ENCODE assay signal across 8 cellular contexts in the genomic region with DNA sequence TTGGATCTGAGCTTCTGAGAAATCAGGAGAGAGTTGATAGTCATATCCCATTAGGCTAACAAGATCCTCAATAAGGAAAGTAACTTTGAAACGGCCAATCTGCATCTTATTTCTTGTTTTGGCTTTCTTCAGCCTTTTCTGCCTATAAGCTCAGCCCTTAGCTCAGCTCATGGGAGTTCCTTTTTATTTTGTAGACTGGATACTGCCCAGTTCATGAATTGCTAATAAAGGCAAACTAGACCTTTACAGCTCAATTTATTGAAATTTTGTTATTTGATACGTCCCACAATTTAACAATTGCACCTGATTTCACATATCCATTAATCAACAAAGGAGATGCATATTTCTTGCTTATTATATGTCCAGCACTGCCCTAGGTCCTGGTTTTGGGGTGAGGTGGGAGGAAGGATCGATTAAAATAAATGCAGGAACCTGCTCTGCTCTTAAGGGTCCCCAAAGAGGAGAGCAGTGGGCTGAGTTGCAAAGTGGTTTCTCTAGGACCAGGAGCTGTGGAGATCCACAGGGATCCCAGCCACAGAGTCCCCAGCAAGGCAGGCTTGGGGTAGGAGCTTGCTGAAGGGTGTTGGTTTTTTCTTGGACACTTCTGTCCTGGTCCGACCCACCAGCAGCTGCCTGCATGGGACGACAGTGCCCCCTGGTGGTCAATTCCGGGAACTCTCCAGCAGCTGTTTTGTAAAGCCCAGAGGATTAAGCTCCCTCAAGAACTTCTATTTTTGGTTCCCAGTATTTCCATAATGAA. TPM values are rescaled to one million over a fixed set of nuclear protein-coding genes. Genes with fewer than 3 reads are reported as not detected.
DNase-seq lines count a peak whose midpoint lies in the region; ATAC-seq, FAIRE-seq and TF ChIP-seq lines count a peak whose summit lies in the region.

No MANE protein-coding gene starts in this region.

- BruUV-seq in OCI-LY7 (replicated peaks; lab: Mats Ljungman, UMichigan) = no TSS peak

- peak; percentile 72 for ATAC-seq in GM18502 (IDR thresholded peaks at IDR 0.05; ENCODE audit: poor library complexity, unreplicated experiment)
- ATAC-seq in naive thymus-derived CD8-positive, alpha-beta T cell = peak; percentile 67 to 90
- peak; percentile 69 for ATAC-seq in stimulated activated effector memory CD8-positive, alpha-beta T cell treated with anti-CD3 and anti-CD28 coated beads, Interleukin-12 subunit alpha, Interleukin-12 subunit beta, amount 100 ng/mL, for 72 hours

- H3K9me3 ChIP-seq in OCI-LY7 (ENCODE audit: low read length) = no peaks in the 10 kb centered on the region
- H3K9me3 ChIP-seq in esophagus squamous epithelium = no peaks in the 10 kb centered on the region

- TF ChIP-seq CTCF in OCI-LY7 (conservative IDR thresholded peaks at IDR 0.05; ENCODE audit: low read length) (peak; percentile 99), esophagus squamous epithelium (IDR thresholded peaks at IDR 0.05) (peak; percentile 93 to 100 (median 97))

- H4K20me1 ChIP-seq in OCI-LY7 (ENCODE audit: insufficient read depth, low read length) = no peaks in the 10 kb centered on the region

- FAIRE-seq in HTR-8/SVneo (lab: Jason Lieb, UNC) = no peak

- DNase-seq in 8988T (peak; percentile 74), HTR-8/SVneo (ENCODE audit: insufficient read length, low spot score) (peak; percentile 90), OCI-LY7 (ENCODE audit: low spot score) (peak; percentile 77), activated T-cell treated with anti-CD3 and anti-CD28 coated beads for 24 hours (ENCODE audit: low read depth) (peak; percentile 76), esophagus squamous epithelium (lab: John Stamatoyannopoulos, UW) (no peak)
- peak; percentile 59 to 87 (median 76) for DNase-seq in naive thymus-derived CD8-positive, alpha-beta T cell
- DNase-seq in stimulated activated effector memory CD8-positive, alpha-beta T cell treated with anti-CD3 and anti-CD28 coated beads, Interleukin-12 subunit alpha, Interleukin-12 subunit beta, amount 100 ng/mL, for 72 hours (ENCODE audit: low spot score in 2 of 2) = peak; percentile 82 to 92

- H3K4me1 Mint-ChIP-seq in naive thymus-derived CD8-positive, alpha-beta T cell = peaks cover 0 to 18% (median 5%) of the 10 kb centered on the region in 4 donors
- H3K4me1 Mint-ChIP-seq in stimulated activated effector memory CD8-positive, alpha-beta T cell treated with anti-CD3 and anti-CD28 coated beads, Interleukin-12 subunit alpha, Interleukin-12 subunit beta, amount 100 ng/mL, for 72 hours = peaks cover 9% of the 10 kb centered on the region

- no peaks in the 10 kb centered on the region for H3K27me3 ChIP-seq in esophagus squamous epithelium

- H3K4me3 Mint-ChIP-seq in naive thymus-derived CD8-positive, alpha-beta T cell = no peak overlapping the region
- no peak overlapping the region for H3K4me3 Mint-ChIP-seq in stimulated activated effector memory CD8-positive, alpha-beta T cell treated with anti-CD3 and anti-CD28 coated beads, Interleukin-12 subunit alpha, Interleukin-12 subunit beta, amount 100 ng/mL, for 72 hours

- no peaks in the 10 kb centered on the region for H3K27me3 Mint-ChIP-seq in naive thymus-derived CD8-positive, alpha-beta T cell

- H3K9me3 Mint-ChIP-seq in naive thymus-derived CD8-positive, alpha-beta T cell = no peaks in the 10 kb centered on the region
- no peaks in the 10 kb centered on the region for H3K9me3 Mint-ChIP-seq in stimulated activated effector memory CD8-positive, alpha-beta T cell treated with anti-CD3 and anti-CD28 coated beads, Interleukin-12 subunit alpha, Interleukin-12 subunit beta, amount 100 ng/mL, for 72 hours

- 42 to 55% methylated on average over 5 to 6 of the region's 6 CpGs for whole genome bisulfite sequencing in esophagus squamous epithelium, 2 donors

- H3K4me1 ChIP-seq in OCI-LY7 (ENCODE audit: insufficient read depth, low read length, poor library complexity, severe bottlenecking) (peaks cover 10% of the 10 kb centered on the region), esophagus squamous epithelium (peaks cover 0 to 26% (median 18%) of the 10 kb centered on the region in 3 donors)

- H3K4me3 ChIP-seq in OCI-LY7 (ENCODE audit: low read depth, low read length, poor library complexity, severe bottlenecking) = no peak overlapping the region
- peak overlapping the region in 3 of 4 donors; percentile 15 to 28 (median 19) for H3K4me3 ChIP-seq in esophagus squamous epithelium

- intact Hi-C loops in OCI-LY7 (cut with micrococcal nuclease; ENCODE audit: unreplicated experiment) = loop anchor here (2.0 to 10.0 kb wide), 7 partner anchors 87 to 775 kb away; a partner anchor contains a TSS
- intact Hi-C loops in esophagus squamous epithelium (cut with DNase I) = loop anchor here (10.0 kb wide), 1 partner anchor 391 kb away; no protein-coding TSS in a partner anchor

- H3K36me3 ChIP-seq in OCI-LY7 (ENCODE audit: insufficient read depth, low read length) (no peaks in the 10 kb centered on the region), esophagus squamous epithelium (no peaks in the 10 kb centered on the region)

- no peaks in the 10 kb centered on the region for H3K36me3 Mint-ChIP-seq in naive thymus-derived CD8-positive, alpha-beta T cell
- peaks cover 5% of the 10 kb centered on the region for H3K36me3 Mint-ChIP-seq in stimulated activated effector memory CD8-positive, alpha-beta T cell treated with anti-CD3 and anti-CD28 coated beads, Interleukin-12 subunit alpha, Interleukin-12 subunit beta, amount 100 ng/mL, for 72 hours

- H3K27ac Mint-ChIP-seq in naive thymus-derived CD8-positive, alpha-beta T cell = peak overlapping the region in 1 of 10 donors; percentile 21
- no peak overlapping the region for H3K27ac Mint-ChIP-seq in stimulated activated effector memory CD8-positive, alpha-beta T cell treated with anti-CD3 and anti-CD28 coated beads, Interleukin-12 subunit alpha, Interleukin-12 subunit beta, amount 100 ng/mL, for 72 hours

- H3K27ac ChIP-seq in OCI-LY7 (ENCODE audit: low read depth, low read length, poor library complexity, severe bottlenecking) = no peak overlapping the region
- peak overlapping the region in 3 of 4 donors; percentile 59 to 76 (median 71) for H3K27ac ChIP-seq in esophagus squamous epithelium

- POLR2A ChIA-PET in OCI-LY7 (lab: Charles Lee) = interaction anchor here (0.5 to 1.3 kb wide), 10 partner anchors 142 to 621 kb away, joined by 3 to 6 read pairs (median 4); a partner anchor contains a TSS
- POLR2A ChIA-PET in naive thymus-derived CD8-positive, alpha-beta T cell (lab: Charles Lee) = interaction anchor here (0.9 to 1.6 kb wide), 3 partner anchors 41 to 775 kb away, joined by 3 to 6 read pairs (median 3); a partner anchor contains a TSS

- H3K9me2 ChIP-seq in OCI-LY7 (ENCODE audit: insufficient read depth, low read length) = no peaks in the 10 kb centered on the region

- no peak for TF ChIP-seq POLR2A in esophagus squamous epithelium (IDR thresholded peaks at IDR 0.05)

- H3K79me2 ChIP-seq in OCI-LY7 (ENCODE audit: insufficient read depth, low read depth, low read length) = no peaks in the 10 kb centered on the region

- H2AFZ ChIP-seq in OCI-LY7 (ENCODE audit: low read length) = no peak overlapping the region

- no peak overlapping the region for H3K4me2 ChIP-seq in OCI-LY7 (ENCODE audit: low read length)

- CTCF ChIA-PET in OCI-LY7 (lab: Charles Lee; ENCODE audit: unreplicated experiment) = interaction anchor here (0.5 to 1.7 kb wide), 17 partner anchors 15 to 774 kb away, joined by 3 to 9 read pairs (median 3); a partner anchor contains a TSS

RNA-seq across cellular contexts. Expression of a gene that starts 22.9 kb away (rescaled TPM):
- 12.9 and 15.5 TPM in 2 replicates for total RNA-seq in OCI-LY7 (2014; rRNA removed; shearing (Covaris generic))
- total RNA-seq in OCI-LY7 (2022) (12.7 and 15.0 TPM in 2 replicates), esophagus squamous epithelium (10 to 100 TPM; 31.0 to 65.8 (median 42.0) TPM)
- total RNA-seq in naive thymus-derived CD8-positive, alpha-beta T cell = 10 to 100 TPM; 21.5 to 25.1 TPM
- 10 to 100 TPM; 35.9 to 68.0 (median 64.9) TPM for polyA plus RNA-seq in naive thymus-derived CD8-positive, alpha-beta T cell

RNA-seq across cellular contexts. Expression of a gene that starts 40.9 kb away (rescaled TPM):
- total RNA-seq in OCI-LY7 (2014; rRNA removed; shearing (Covaris generic)) = 23.6 and 30.8 TPM in 2 replicates
- total RNA-seq in OCI-LY7 (2022) (15.7 and 17.3 TPM in 2 replicates), esophagus squamous epithelium (1 to 10 TPM; 5.0 to 7.6 (median 6.3) TPM)
- 10 to 100 TPM; 13.3 to 15.5 TPM for total RNA-seq in naive thymus-derived CD8-positive, alpha-beta T cell
- polyA plus RNA-seq in naive thymus-derived CD8-positive, alpha-beta T cell = 10 to 100 TPM in 1 of 3 donors, 1 to 10 TPM in 2; 8.0 to 10.5 (median 8.3) TPM
